Comparison of ENCODE assay signal across 8 cellular contexts in genomic region chr3:48428088-48428862, GRCh38. TPM values are rescaled to one million over a fixed set of nuclear protein-coding genes. Genes with fewer than 3 reads are reported as not detected.
A peak's percentile ranks its signal among the peaks of the same experiment; 100 is the strongest.
DNase-seq lines count a peak whose midpoint lies in the region; ATAC-seq, FAIRE-seq and TF ChIP-seq lines count a peak whose summit lies in the region.

No MANE protein-coding gene starts in this region.

- no peak for TF ChIP-seq CTCF in A549 (IDR thresholded peaks at IDR 0.05)
- TF ChIP-seq CTCF in astrocyte of the spinal cord (IDR thresholded peaks at IDR 0.05; ENCODE audit: low read depth, low read length) = no peak
- TF ChIP-seq CTCF in tibial artery (IDR thresholded peaks at IDR 0.05) = no peak

- no peak for TF ChIP-seq EP300 in A549 (IDR thresholded peaks at IDR 0.05)

- no peak for TF ChIP-seq RAD21 in A549 (conservative IDR thresholded peaks at IDR 0.05 in 1 of 2, IDR thresholded peaks at IDR 0.05 in 1 of 2)

- H3K36me3 ChIP-seq in HAP-1 (replicated peaks) = peaks cover 18% of the 10 kb centered on the region
- H3K36me3 ChIP-seq in tibial artery = peaks cover 0 to 19% (median 6%) of the 10 kb centered on the region in 3 donors

- peak overlapping the region; percentile 64 for H3K4me3 ChIP-seq in A549
- peak overlapping the region; percentile 57 for H3K4me3 ChIP-seq in HAP-1
- H3K4me3 ChIP-seq in astrocyte of the spinal cord (ENCODE audit: low read depth, low read length) = peak overlapping the region; percentile 60
- H3K4me3 ChIP-seq in tibial artery = peak overlapping the region; percentile 68 to 87

- TF ChIP-seq POLR2A in A549 (IDR thresholded peaks at IDR 0.05; ENCODE audit: low read length) = no peak

- FAIRE-seq in A549 (lab: Jason Lieb, UNC) = no peak

- CTCF ChIA-PET in A549 (lab: Yijun Ruan, JAX) = interaction anchor here (0.7 to 31.5 kb wide), 4 partner anchors 3 to 157 kb away, joined by 3 to 488 read pairs (median 246); partner anchors contain the start of gene PLXNB1

- intact Hi-C loops in tibial artery (cut with DNase I; ENCODE audit: low total_unique reads) = no loop called here

- H3K4me1 ChIP-seq in A549 (peaks cover 56% of the 10 kb centered on the region), HAP-1 (peaks cover 13% of the 10 kb centered on the region), tibial artery (peaks cover 0 to 85% (median 64%) of the 10 kb centered on the region in 4 donors)

- DNase-seq in A549 (ENCODE audit: low read depth in 1 of 2, low spot score in 1 of 2) (peak; percentile 28 to 80), HAP-1 (ENCODE audit: low spot score in 2 of 2) (peak in 1 of 2 experiments; percentile 30), astrocyte of the spinal cord (ENCODE audit: low read depth, low spot score) (no peak), left lobe of liver (ENCODE audit: low spot score) (peak; percentile 85), tibial artery (peak in 1 of 2 donors; percentile 71), NCI-H446 treated with DMSO at 0.1 percent for 48 hours (lab: John Stamatoyannopoulos, UW) (no peak)
- no peak for DNase-seq in activated CD4-positive, alpha-beta T cell treated with anti-CD3 and anti-CD28 coated beads for 48 hours

- POLR2A ChIA-PET in A549 (lab: Yijun Ruan, JAX) = interaction anchor here (1.0 to 1.9 kb wide), 2 partner anchors 11 to 28 kb away, joined by 3 to 8 read pairs; partner anchors contain the start of gene CCDC51

- ATAC-seq in A549 (peak; percentile 60 to 73), left lobe of liver (peak; percentile 64), HG03460 (IDR thresholded peaks at IDR 0.05; ENCODE audit: unreplicated experiment) (no peak)

- H3K9me3 ChIP-seq in A549 (no peaks in the 10 kb centered on the region), HAP-1 (no peaks in the 10 kb centered on the region), tibial artery (no peaks in the 10 kb centered on the region)

- in situ Hi-C loops in HAP-1 (cut with MboI; ENCODE audit: low sequenced_read_pairs) (no loop called here), astrocyte of the spinal cord (cut with HindIII; ENCODE audit: low sequenced_read_pairs) (no loop called here)

- H3K4me2 ChIP-seq in A549 = peak overlapping the region; percentile 79

- WGBS in A549 (ENCODE audit: missing lambda C conversion rate) = 14% methylated on average over 7 of the region's 18 CpGs

- H3K27ac ChIP-seq in A549 (peak overlapping the region; percentile 83 to 100), tibial artery (peak overlapping the region; percentile 93 to 99)

- H3K27me3 ChIP-seq in HAP-1 (ENCODE audit: low read depth) (no peaks in the 10 kb centered on the region), tibial artery (no peaks in the 10 kb centered on the region)

TF ChIP-seq in A549, 52 proteins besides CTCF, POLR2A, EP300 and RAD21:
- no peak for TF ChIP-seq EHMT2 (IDR thresholded peaks at IDR 0.05; ENCODE audit: low read depth)
- TF ChIP-seq CBX2 (IDR thresholded peaks at IDR 0.05; ENCODE audit: borderline replicate concordance, low read depth) = no peak
- TF ChIP-seq, protein P1, sequence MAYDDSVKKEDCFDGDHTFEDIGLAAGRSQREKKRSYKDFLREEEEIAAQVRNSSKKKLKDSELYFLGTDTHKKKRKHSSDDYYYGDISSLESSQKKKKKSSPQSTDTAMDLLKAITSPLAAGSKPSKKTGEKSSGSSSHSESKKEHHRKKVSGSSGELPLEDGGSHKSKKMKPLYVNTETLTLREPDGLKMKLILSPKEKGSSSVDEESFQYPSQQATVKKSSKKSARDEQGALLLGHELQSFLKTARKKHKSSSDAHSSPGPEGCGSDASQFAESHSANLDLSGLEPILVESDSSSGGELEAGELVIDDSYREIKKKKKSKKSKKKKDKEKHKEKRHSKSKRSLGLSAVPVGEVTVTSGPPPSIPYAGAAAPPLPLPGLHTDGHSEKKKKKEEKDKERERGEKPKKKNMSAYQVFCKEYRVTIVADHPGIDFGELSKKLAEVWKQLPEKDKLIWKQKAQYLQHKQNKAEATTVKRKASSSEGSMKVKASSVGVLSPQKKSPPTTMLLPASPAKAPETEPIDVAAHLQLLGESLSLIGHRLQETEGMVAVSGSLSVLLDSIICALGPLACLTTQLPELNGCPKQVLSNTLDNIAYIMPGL (CRISPR knock-in tag; IDR thresholded peaks at IDR 0.05; ENCODE audit: borderline replicate concordance) = no peak
- no peak for TF ChIP-seq PHF8 (IDR thresholded peaks at IDR 0.05; ENCODE audit: borderline replicate concordance, low read depth)
- no peak for TF ChIP-seq KDM5A (IDR thresholded peaks at IDR 0.05)
TF ChIP-seq in A549: peak in this region for 0.

RNA-seq across cellular contexts. Expression of gene PLXNB1, which starts 1.6 kb away (rescaled TPM):
- polyA plus RNA-seq in A549 (2011; rRNA removed) (10.0 and 12.6 TPM in 2 replicates), A549 (2017; fragmentation: RNase III; extraction: RNeasy Plus Mini Kit Qiagen cat#74134 plus additional on column Dnase treatment) (16.7 to 20.9 TPM (median 20.5 TPM) in 3 replicates)
- polyA plus RNA-seq in A549 (2012; cell fraction: cytosol; rRNA removed) = 11.8 and 15.0 TPM in 2 replicates
- 87.1 and 98.2 TPM in 2 replicates for polyA plus RNA-seq in A549 (2012; cell fraction: nucleus; rRNA removed)
- 27.0 and 33.1 TPM in 2 replicates for polyA minus RNA-seq in A549 (2011; rRNA and poly(A)+ RNA removed)
- 142 TPM for total RNA-seq in left lobe of liver

RNA-seq across cellular contexts. Expression of gene CCDC51, which starts 11.6 kb away (rescaled TPM):
- polyA plus RNA-seq in A549 (2011; rRNA removed) (19.8 and 22.9 TPM in 2 replicates), A549 (2017; fragmentation: RNase III; extraction: RNeasy Plus Mini Kit Qiagen cat#74134 plus additional on column Dnase treatment) (24.6 to 26.7 TPM (median 25.7 TPM) in 3 replicates)
- polyA plus RNA-seq in A549 (2012; cell fraction: cytosol; rRNA removed) = 26.0 and 26.1 TPM in 2 replicates
- 17.5 and 19.2 TPM in 2 replicates for polyA plus RNA-seq in A549 (2012; cell fraction: nucleus; rRNA removed)
- polyA minus RNA-seq in A549 (2011; rRNA and poly(A)+ RNA removed) = 11.1 and 14.0 TPM in 2 replicates
- 9.2 TPM for total RNA-seq in left lobe of liver

RNA-seq across cellular contexts. Expression of gene TMA7, which starts 11.8 kb away (rescaled TPM):
- 139 and 303 TPM in 2 replicates for polyA plus RNA-seq in A549 (2011; rRNA removed)
- polyA plus RNA-seq in A549 (2012; cell fraction: cytosol; rRNA removed) = 117 and 193 TPM in 2 replicates
- polyA plus RNA-seq in A549 (2012; cell fraction: nucleus; rRNA removed) = 29.3 and 61.3 TPM in 2 replicates
- polyA plus RNA-seq in A549 (2017; fragmentation: RNase III; extraction: RNeasy Plus Mini Kit Qiagen cat#74134 plus additional on column Dnase treatment) = 417 to 485 TPM (median 420 TPM) in 3 replicates
- polyA minus RNA-seq in A549 (2011; rRNA and poly(A)+ RNA removed) = 10.5 and 15.8 TPM in 2 replicates
- 69.3 TPM for total RNA-seq in left lobe of liver

RNA-seq across cellular contexts. Expression of gene ATRIP, which starts 18.3 kb away (rescaled TPM):
- polyA plus RNA-seq in A549 (2011; rRNA removed) (8.5 and 9.4 TPM in 2 replicates), A549 (2017; fragmentation: RNase III; extraction: RNeasy Plus Mini Kit Qiagen cat#74134 plus additional on column Dnase treatment) (5.8 to 6.6 TPM (median 6.1 TPM) in 3 replicates)
- polyA plus RNA-seq in A549 (2012; cell fraction: cytosol; rRNA removed) = 8.6 and 8.9 TPM in 2 replicates
- polyA plus RNA-seq in A549 (2012; cell fraction: nucleus; rRNA removed) = 21.4 and 21.5 TPM in 2 replicates
- 12.5 and 13.1 TPM in 2 replicates for polyA minus RNA-seq in A549 (2011; rRNA and poly(A)+ RNA removed)
- 3.3 TPM for total RNA-seq in left lobe of liver

RNA-seq across cellular contexts. Expression of gene FBXW12, which starts 56.3 kb away (rescaled TPM):
- polyA plus RNA-seq in A549 (2011; rRNA removed) (not detected in 2 replicates), A549 (2017; fragmentation: RNase III; extraction: RNeasy Plus Mini Kit Qiagen cat#74134 plus additional on column Dnase treatment) (not detected in 3 replicates)
- not detected in 2 replicates for polyA plus RNA-seq in A549 (2012; cell fraction: cytosol; rRNA removed)
- polyA plus RNA-seq in A549 (2012; cell fraction: nucleus; rRNA removed) = 0.02 TPM in 1 of 2 replicates, not detected in the other
- polyA minus RNA-seq in A549 (2011; rRNA and poly(A)+ RNA removed) = 0.29 TPM in 1 of 2 replicates, not detected in the other
- not detected for total RNA-seq in left lobe of liver

Comparison
In these comparisons a context has a peak if more than half of its experiments do, and no peak if none do; other contexts are left out.
1. DNase-seq: peak in A549 (2 of 2) and left lobe of liver (single experiment); none in astrocyte of the spinal cord (single experiment), activated CD4-positive, alpha-beta T cell treated with anti-CD3 and anti-CD28 coated beads for 48 hours (single experiment) and NCI-H446 treated with DMSO at 0.1 percent for 48 hours (single experiment).
2. Peak in every context shown above with its lines, with median percentiles within 50 percentile points of each other: H3K4me3 ChIP-seq.